In genomic region chr12:4274960-4275868, GRCh38 we compare ENCODE assay signal across 9 cellular contexts. TPM values are rescaled to one million over a fixed set of nuclear protein-coding genes. Genes with fewer than 3 reads are reported as not detected.
DNase-seq lines count a peak whose midpoint lies in the region; ATAC-seq, FAIRE-seq and TF ChIP-seq lines count a peak whose summit lies in the region.
"Had no signal": no experiment of that assay in that cellular context is flagged by ENCODE, and none has a peak within 500 bp of the region (broad histone marks: within the 10 kb centered on the region; RNA-seq: fewer than 3 reads in every experiment).

No MANE protein-coding gene starts in this region.

- peak overlapping the region; percentile 18 to 69 (median 62) for H3K27ac ChIP-seq in gastrocnemius medialis

- no peak for FAIRE-seq in H54 (lab: Jason Lieb, UNC)

- peaks cover 43% of the 10 kb centered on the region for H3K4me1 Mint-ChIP-seq in activated CD4-positive, alpha-beta memory T cell treated with anti-CD3 and anti-CD28 coated beads for 36 hours (ENCODE audit: low read depth)
- peaks cover 30% of the 10 kb centered on the region for H3K4me1 Mint-ChIP-seq in glutamatergic neuron (ENCODE audit: low read depth, unreplicated experiment)

- H3K36me3 Mint-ChIP-seq in activated CD4-positive, alpha-beta memory T cell treated with anti-CD3 and anti-CD28 coated beads for 36 hours, result peaks cover 56% of the 10 kb centered on the region
- H3K36me3 Mint-ChIP-seq in glutamatergic neuron (ENCODE audit: unreplicated experiment), result no peaks in the 10 kb centered on the region

- no peak for TF ChIP-seq CTCF in GM13976 (IDR thresholded peaks at IDR 0.05; ENCODE audit: borderline replicate concordance, control extremely low read depth, extremely low read depth, insufficient read depth, missing control alignments)
- TF ChIP-seq CTCF in glutamatergic neuron (IDR thresholded peaks at IDR 0.05; ENCODE audit: partially characterized antibody, unreplicated experiment), result no peak
- TF ChIP-seq CTCF in gastrocnemius medialis (IDR thresholded peaks at IDR 0.05 in 4 of 5, conservative IDR thresholded peaks at IDR 0.05 in 1 of 5), result no peak

- ATAC-seq in gastrocnemius medialis (no peak), HG03354 (IDR thresholded peaks at IDR 0.05; ENCODE audit: poor library complexity, severe bottlenecking, unreplicated experiment) (no peak)

- H3K27me3 Mint-ChIP-seq in activated CD4-positive, alpha-beta memory T cell treated with anti-CD3 and anti-CD28 coated beads for 36 hours, result no peaks in the 10 kb centered on the region
- peaks cover 11% of the 10 kb centered on the region for H3K27me3 Mint-ChIP-seq in glutamatergic neuron (ENCODE audit: unreplicated experiment)

- H3K27me3 ChIP-seq in gastrocnemius medialis, result peaks cover 65 to 68% (median 67%) of the 10 kb centered on the region in 3 donors

- POLR2A ChIA-PET in activated CD4-positive, alpha-beta memory T cell treated with anti-CD3 and anti-CD28 coated beads for 36 hours (lab: Charles Lee), result interaction anchor here (0.9 to 12.3 kb wide), 9 partner anchors 18 to 275 kb away, joined by 3 to 205 read pairs (median 5); no protein-coding TSS in a partner anchor

- CTCF ChIA-PET in activated CD4-positive, alpha-beta memory T cell treated with anti-CD3 and anti-CD28 coated beads for 36 hours (lab: Charles Lee), result interaction anchor here (1.7 to 5.8 kb wide), 21 partner anchors 7 to 391 kb away, joined by 6 to 153 read pairs (median 21); no protein-coding TSS in a partner anchor

- DNase-seq in GM13976 (ENCODE audit: low spot score) (peak; percentile 31), glutamatergic neuron (no peak), gastrocnemius medialis (no peak), H54 (ENCODE audit: insufficient read length, low spot score) (no peak), foreskin melanocyte (no peak), COLO829 (ENCODE audit: low spot score) (no peak)
- DNase-seq in activated CD4-positive, alpha-beta memory T cell treated with anti-CD3 and anti-CD28 coated beads for 36 hours, result no peak

- intact Hi-C loops in activated CD4-positive, alpha-beta memory T cell treated with anti-CD3 and anti-CD28 coated beads for 36 hours (cut with micrococcal nuclease), result loop anchor here (5.0 kb wide), 1 partner anchor 213 kb away; no protein-coding TSS in a partner anchor
- intact Hi-C loops in gastrocnemius medialis (cut with DNase I; ENCODE audit: low total_unique reads), result loop anchor here (5.0 to 10.0 kb wide), 4 partner anchors 238 to 973 kb away; partner anchors contain the start of gene PARP11

- H3K9me3 Mint-ChIP-seq in activated CD4-positive, alpha-beta memory T cell treated with anti-CD3 and anti-CD28 coated beads for 36 hours, result no peaks in the 10 kb centered on the region
- peaks cover 13% of the 10 kb centered on the region for H3K9me3 Mint-ChIP-seq in glutamatergic neuron (ENCODE audit: unreplicated experiment)

- H3K4me1 ChIP-seq in gastrocnemius medialis, result peaks cover 39 to 47% of the 10 kb centered on the region in 2 donors

- in situ Hi-C loops in GM13976 (cut with MboI; ENCODE audit: low sequenced_read_pairs, unreplicated experiment), result loop anchor here (5.0 to 25.0 kb wide), 2 partner anchors 168 to 288 kb away; no protein-coding TSS in a partner anchor
- in situ Hi-C loops in gastrocnemius medialis (cut with MboI; ENCODE audit: low sequenced_read_pairs in 4 of 4), result loop anchor here (5.0 to 10.0 kb wide), 5 partner anchors 160 to 393 kb away; no protein-coding TSS in a partner anchor

- TF ChIP-seq POLR2A in gastrocnemius medialis (IDR thresholded peaks at IDR 0.05) (no peak), H54 (IDR thresholded peaks at IDR 0.05; ENCODE audit: low read depth, low read length) (no peak)

- peak overlapping the region; percentile 57 to 70 (median 62) for H3K4me3 ChIP-seq in gastrocnemius medialis

- no peaks in the 10 kb centered on the region for H3K36me3 ChIP-seq in gastrocnemius medialis

- peak overlapping the region; percentile 97 for H3K4me3 Mint-ChIP-seq in activated CD4-positive, alpha-beta memory T cell treated with anti-CD3 and anti-CD28 coated beads for 36 hours
- peak overlapping the region; percentile 93 for H3K4me3 Mint-ChIP-seq in glutamatergic neuron (ENCODE audit: unreplicated experiment)

- no peaks in the 10 kb centered on the region for H3K9me3 ChIP-seq in gastrocnemius medialis

- H3K27ac Mint-ChIP-seq in activated CD4-positive, alpha-beta memory T cell treated with anti-CD3 and anti-CD28 coated beads for 36 hours, result peak overlapping the region; percentile 99
- peak overlapping the region; percentile 92 for H3K27ac Mint-ChIP-seq in glutamatergic neuron (ENCODE audit: unreplicated experiment)

RNA-seq across cellular contexts. Expression of gene CCND2, which starts 1.7 kb away (rescaled TPM):
- 100 to 1,000 TPM; 255 to 261 TPM for total RNA-seq in activated CD4-positive, alpha-beta memory T cell treated with anti-CD3 and anti-CD28 coated beads for 36 hours
- total RNA-seq in glutamatergic neuron (ENCODE audit: unreplicated experiment) (98.0 TPM), gastrocnemius medialis (1 to 10 TPM; 2.7 to 5.6 (median 3.2) TPM)
- total RNA-seq: RPMI7951 had no signal

RNA-seq across cellular contexts. Expression of gene TIGAR, which starts 45.8 kb away (rescaled TPM):
- total RNA-seq in activated CD4-positive, alpha-beta memory T cell treated with anti-CD3 and anti-CD28 coated beads for 36 hours, result 10 to 100 TPM; 12.0 to 13.6 TPM
- total RNA-seq in glutamatergic neuron (ENCODE audit: unreplicated experiment) (20.7 TPM), gastrocnemius medialis (1 to 10 TPM; 4.4 to 8.3 (median 6.7) TPM)

Comparison
In these comparisons a context has a peak if more than half of its experiments do, and no peak if none do; other contexts are left out.
1. RNA of gene CCND2, which starts 1.7 kb away (total RNA-seq): 255 to 261 TPM in activated CD4-positive, alpha-beta memory T cell treated with anti-CD3 and anti-CD28 coated beads for 36 hours and 98.0 TPM in glutamatergic neuron (single experiment); 2.7 to 5.6 TPM in gastrocnemius medialis; every median in the first group is over 10 times any median in the second.